Comparison of ENCODE assay signal across 15 cellular contexts in genomic region chrX:41095962-41096955, GRCh38. TPM values are rescaled to one million over a fixed set of nuclear protein-coding genes. Genes with fewer than 3 reads are reported as not detected.
DNase-seq lines count a peak whose midpoint lies in the region; ATAC-seq and TF ChIP-seq lines count a peak whose summit lies in the region.
"Had no signal": no experiment of that assay in that cellular context is flagged by ENCODE, and none has a peak within 500 bp of the region (broad histone marks: within the 10 kb centered on the region; RNA-seq: fewer than 3 reads in every experiment).

No MANE protein-coding gene starts in this region.

- peaks cover 78% of the 10 kb centered on the region for H3K4me1 Mint-ChIP-seq in activated T-cell treated with anti-CD3 and anti-CD28 coated beads, Interleukin-2, amount 50 U/mL, for 4 hours (ENCODE audit: low read depth)

- H3K9me3 ChIP-seq in iPS-15b (ENCODE audit: control insufficient read depth, insufficient read depth, low read length): no peaks in the 10 kb centered on the region
- H3K9me3 ChIP-seq in skeletal muscle tissue (ENCODE audit: control insufficient read depth in 3 of 3, low read length in 3 of 3): no peaks in the 10 kb centered on the region
- H3K9me3 ChIP-seq: MG63 had no signal

- peaks cover 5% of the 10 kb centered on the region for H3K36me3 ChIP-seq in iPS-15b (ENCODE audit: control insufficient read depth, insufficient read depth, low read length)
- no peaks in the 10 kb centered on the region for H3K36me3 ChIP-seq in skeletal muscle tissue (ENCODE audit: control insufficient read depth in 3 of 3, insufficient read depth in 3 of 3, low read length in 3 of 3)
- H3K36me3 ChIP-seq: MG63 had no signal

- H3K27me3 ChIP-seq in iPS-15b (ENCODE audit: control insufficient read depth, insufficient read depth, low read length) (no peaks in the 10 kb centered on the region), skeletal muscle tissue (ENCODE audit: control insufficient read depth in 3 of 3, insufficient read depth in 3 of 3, low read length in 3 of 3) (peaks cover 0 to 2% (median 0%) of the 10 kb centered on the region in 3 donors)
- H3K27me3 ChIP-seq: MG63 had no signal

- no peaks in the 10 kb centered on the region for H3K27me3 Mint-ChIP-seq in activated T-cell treated with anti-CD3 and anti-CD28 coated beads, Interleukin-2, amount 50 U/mL, for 4 hours (ENCODE audit: low read depth)
- H3K27me3 Mint-ChIP-seq: activated CD4-positive, alpha-beta T cell treated with anti-CD3 and anti-CD28 coated beads, Interleukin-2, amount 10 ng/mL, durations not matched to agents 24 days and 14 days had no signal

- H3K36me3 Mint-ChIP-seq in activated T-cell treated with anti-CD3 and anti-CD28 coated beads, Interleukin-2, amount 50 U/mL, for 4 hours (ENCODE audit: insufficient read depth): peaks cover 2% of the 10 kb centered on the region

- H3K27ac ChIP-seq in RWPE1 (peak overlapping the region; percentile 37; the same call in 1 of the 2 replicates), skeletal muscle tissue (ENCODE audit: low read depth, low read length) (no peak overlapping the region)
- H3K27ac ChIP-seq: SK-N-MC had no signal

- TF ChIP-seq CTCF in RWPE1 (conservative IDR thresholded peaks at IDR 0.05; ENCODE audit: low read depth): no peak

- peak overlapping the region; percentile 5 for H3K4me3 Mint-ChIP-seq in activated T-cell treated with anti-CD3 and anti-CD28 coated beads, Interleukin-2, amount 50 U/mL, for 4 hours
- H3K4me3 Mint-ChIP-seq: activated CD4-positive, alpha-beta T cell treated with anti-CD3 and anti-CD28 coated beads, Interleukin-2, amount 10 ng/mL, durations not matched to agents 24 days and 14 days had no signal

- H3K9me3 Mint-ChIP-seq in activated T-cell treated with anti-CD3 and anti-CD28 coated beads, Interleukin-2, amount 50 U/mL, for 4 hours: no peaks in the 10 kb centered on the region
- H3K9me3 Mint-ChIP-seq: activated CD4-positive, alpha-beta T cell treated with anti-CD3 and anti-CD28 coated beads, Interleukin-2, amount 10 ng/mL, durations not matched to agents 24 days and 14 days had no signal

- H3K9ac ChIP-seq in iPS-15b (ENCODE audit: low read depth, low read length): no peak overlapping the region
- H3K9ac ChIP-seq in skeletal muscle tissue (ENCODE audit: low read depth in 1 of 3, low read length in 3 of 3): no peak overlapping the region

- CTCF ChIA-PET in RWPE1 (lab: Yijun Ruan, JAX): no interaction called here

- ATAC-seq in activated T-cell treated with anti-CD3 and anti-CD28 coated beads, Interleukin-2, amount 50 U/mL, for 4 hours: peak in 1 of 2 donors; percentile 25
- ATAC-seq: HCT116 had no signal

- H3K4me1 ChIP-seq in iPS-15b (ENCODE audit: control insufficient read depth, insufficient read depth, low read length): peaks cover 27% of the 10 kb centered on the region
- peaks cover 9 to 27% (median 19%) of the 10 kb centered on the region in 3 donors for H3K4me1 ChIP-seq in skeletal muscle tissue (ENCODE audit: control insufficient read depth in 3 of 3, insufficient read depth in 3 of 3, low read length in 3 of 3)

- POLR2A ChIA-PET in RWPE1 (lab: Yijun Ruan, JAX; ENCODE audit: low non-redundant PET): interaction anchor here (0.6 kb wide), 1 partner anchor 94 kb away, joined by 3 read pairs; no protein-coding TSS in a partner anchor

- DNase-seq in activated T-cell treated with anti-CD3 and anti-CD28 coated beads, Interleukin-2, amount 50 U/mL, for 4 hours: no peak
- no peak for DNase-seq in activated T-cell treated with anti-CD3 and anti-CD28 coated beads, Interleukin-2, amount 50 U/mL, for 1 hour
- DNase-seq in RWPE1 (ENCODE audit: low spot score) (no peak), OCI-M1 (lab: John Stamatoyannopoulos, UW) (no peak), NCI-H446 (lab: John Stamatoyannopoulos, UW) (no peak), globus pallidus (ENCODE audit: low spot score) (no peak)
- DNase-seq: activated CD4-positive, alpha-beta T cell treated with anti-CD3 and anti-CD28 coated beads, Interleukin-2, amount 10 ng/mL, durations not matched to agents 24 days and 14 days; amniotic stem cell; MG63; NCI-H774; stimulated activated naive CD4-positive, alpha-beta T cell had no signal

- peak overlapping the region; percentile 55 for H3K4me3 ChIP-seq in iPS-15b (ENCODE audit: low read depth, low read length)
- peak overlapping the region in 2 of 3 donors; percentile 2 to 13 for H3K4me3 ChIP-seq in skeletal muscle tissue (ENCODE audit: low read length in 3 of 3)
- H3K4me3 ChIP-seq: MG63, SK-N-MC had no signal

RNA-seq across cellular contexts. Expression of gene USP9X, which starts 11.0 kb away (rescaled TPM):
- 10 to 100 TPM; 33.9 to 35.9 (median 34.1) TPM for total RNA-seq in activated T-cell treated with anti-CD3 and anti-CD28 coated beads, Interleukin-2, amount 50 U/mL, for 4 hours
- total RNA-seq in skeletal muscle tissue: 147 TPM
